20 cellular contexts compared by ENCODE assay signal in genomic region chr12:74770552-74770951, GRCh38.
DNase-seq lines count a peak whose midpoint lies in the region; ATAC-seq and TF ChIP-seq lines count a peak whose summit lies in the region.
"Had no signal": no experiment of that assay in that cellular context is flagged by ENCODE, and none has a peak within 500 bp of the region (broad histone marks: within the 10 kb centered on the region; RNA-seq: fewer than 3 reads in every experiment).

No MANE protein-coding gene starts in this region.

- no peak overlapping the region for H3K9ac ChIP-seq in SK-N-SH
- no peak overlapping the region for H3K9ac ChIP-seq in PC-3 (ENCODE audit: low read length)

- H3K9me3 ChIP-seq in SK-N-SH (no peaks in the 10 kb centered on the region), PC-3 (ENCODE audit: low read length) (no peaks in the 10 kb centered on the region), transverse colon (no peaks in the 10 kb centered on the region), right atrium auricular region (no peaks in the 10 kb centered on the region)
- H3K9me3 ChIP-seq: BE2C, Caco-2 had no signal

- no peak overlapping the region; the same call in 1 of the 2 replicates for H3K4me2 ChIP-seq in SK-N-SH
- no peak overlapping the region for H3K4me2 ChIP-seq in PC-3 (ENCODE audit: low read length)

- H3K27ac ChIP-seq in SK-N-SH (ENCODE audit: low read depth in 2 of 2, low read length in 1 of 2) = no peak overlapping the region; a peak in 1 of 4 replicates
- H3K27ac ChIP-seq in PC-3 (ENCODE audit: low read length) = no peak overlapping the region
- no peak overlapping the region for H3K27ac ChIP-seq in transverse colon
- no peak overlapping the region for H3K27ac ChIP-seq in right atrium auricular region
- H3K27ac ChIP-seq: C4-2B had no signal

- TF ChIP-seq CTCF in SK-N-SH (IDR thresholded peaks at IDR 0.05) = no peak
- TF ChIP-seq CTCF in PC-3 (conservative IDR thresholded peaks at IDR 0.05; ENCODE audit: low read depth, low read length) = no peak
- TF ChIP-seq CTCF in transverse colon (IDR thresholded peaks at IDR 0.05) = no peak
- no peak for TF ChIP-seq CTCF in right atrium auricular region (IDR thresholded peaks at IDR 0.05)

- H3K9me2 ChIP-seq in SK-N-SH (no peaks in the 10 kb centered on the region), PC-3 (replicated peaks; ENCODE audit: low read length) (no peaks in the 10 kb centered on the region)

- H3K36me3 ChIP-seq in SK-N-SH (replicated peaks in 1 of 2; ENCODE audit: control insufficient read depth in 1 of 2, insufficient read depth in 2 of 2, low read length in 1 of 2) (no peaks in the 10 kb centered on the region), PC-3 (ENCODE audit: low read depth, low read length) (no peaks in the 10 kb centered on the region), transverse colon (no peaks in the 10 kb centered on the region), right atrium auricular region (no peaks in the 10 kb centered on the region)
- H3K36me3 ChIP-seq: BE2C had no signal

- intact Hi-C loops in PC-3 (cut with micrococcal nuclease) (no loop called here), transverse colon (cut with DNase I; ENCODE audit: low total_unique reads) (no loop called here)

- H3K4me1 ChIP-seq in SK-N-SH (ENCODE audit: control insufficient read depth in 1 of 2, insufficient read depth in 2 of 2, low read depth in 1 of 2, low read length in 1 of 2) (no peaks in the 10 kb centered on the region), PC-3 (ENCODE audit: insufficient read depth, low read length) (no peaks in the 10 kb centered on the region), transverse colon (no peaks in the 10 kb centered on the region), right atrium auricular region (no peaks in the 10 kb centered on the region)
- H3K4me1 ChIP-seq: BE2C, Caco-2 had no signal

- H2AFZ ChIP-seq in SK-N-SH (ENCODE audit: low read depth) (no peak overlapping the region), PC-3 (ENCODE audit: low read length) (no peak overlapping the region)

- no peak for TF ChIP-seq POLR2A in transverse colon (IDR thresholded peaks at IDR 0.05)

- POLR2A ChIA-PET in SK-N-SH (lab: Yijun Ruan, JAX) (no interaction called here), PC-3 (lab: Charles Lee; ENCODE audit: unreplicated experiment) (no interaction called here)

- H3F3A ChIP-seq in SK-N-SH (replicated peaks; ENCODE audit: insufficient read depth) (no peaks in the 10 kb centered on the region), PC-3 (ENCODE audit: low read length, unreplicated experiment) (no peaks in the 10 kb centered on the region)

- H3K27me3 ChIP-seq in SK-N-SH (ENCODE audit: insufficient read depth) (no peaks in the 10 kb centered on the region), PC-3 (ENCODE audit: low read length) (no peaks in the 10 kb centered on the region), transverse colon (no peaks in the 10 kb centered on the region), right atrium auricular region (no peaks in the 10 kb centered on the region)
- H3K27me3 ChIP-seq: BE2C had no signal

- BruUV-seq in PC-3 (replicated peaks; lab: Mats Ljungman, UMichigan) = no TSS peak

- H3K79me2 ChIP-seq in SK-N-SH (ENCODE audit: insufficient read depth) = no peaks in the 10 kb centered on the region
- H3K79me2 ChIP-seq in PC-3 (ENCODE audit: low read length) = no peaks in the 10 kb centered on the region

- H4K20me1 ChIP-seq in SK-N-SH (ENCODE audit: insufficient read depth) = no peaks in the 10 kb centered on the region
- H4K20me1 ChIP-seq in PC-3 (ENCODE audit: low read length) = no peaks in the 10 kb centered on the region

- ATAC-seq in SK-N-SH treated with all-trans-retinoic acid at 6 μM for 48 hours (peak; percentile 66), PC-3 (peak; percentile 78)
- ATAC-seq: HCT116 had no signal

- DNase-seq in SK-N-SH = no peak
- DNase-seq in DMS53 treated with DMSO at 0.1 percent for 48 hours (lab: John Stamatoyannopoulos, UW; ENCODE audit: unreplicated experiment) = peak; percentile 17
- peak; percentile 24 for DNase-seq in PC-3
- DNase-seq in myocyte (ENCODE audit: low read depth) = peak; percentile 25
- no peak for DNase-seq in NCI-H2196 (lab: John Stamatoyannopoulos, UW; ENCODE audit: unreplicated experiment)
- DNase-seq in transverse colon = no peak
- no peak for DNase-seq in right atrium auricular region (ENCODE audit: low spot score)
- DNase-seq: 8988T; ACHN; BE2C; Caco-2; CD4-positive, alpha-beta T cell; DMS79 treated with DMSO at 0.1 percent for 48 hours; GF-D8; GOT3; H7; HFFc6 had no signal

- no peak for TF ChIP-seq EP300 in SK-N-SH (IDR thresholded peaks at IDR 0.05; ENCODE audit: borderline replicate concordance in 1 of 2, low read depth in 1 of 2, low read length in 1 of 2)
- no peak for TF ChIP-seq EP300 in transverse colon (IDR thresholded peaks at IDR 0.05; ENCODE audit: low read depth)

- TF ChIP-seq RAD21 in SK-N-SH (IDR thresholded peaks at IDR 0.05; ENCODE audit: low read length) = no peak

- CTCF ChIA-PET in SK-N-SH (lab: Yijun Ruan, JAX) = no interaction called here
- CTCF ChIA-PET in PC-3 (lab: Charles Lee) = no interaction called here

- H3K4me3 ChIP-seq in SK-N-SH (ENCODE audit: low read depth in 2 of 2, low read length in 1 of 2) = no peak overlapping the region
- H3K4me3 ChIP-seq in PC-3 (ENCODE audit: low read length) = no peak overlapping the region
- no peak overlapping the region for H3K4me3 ChIP-seq in transverse colon
- no peak overlapping the region for H3K4me3 ChIP-seq in right atrium auricular region

- in situ Hi-C loops in transverse colon (cut with MboI; ENCODE audit: low pct_ligation_motif_present in 1 of 4, low pct_unique_long_range_greater_than_20kb in 1 of 4, low sequenced_read_pairs in 3 of 4) = no loop called here

TF ChIP-seq in SK-N-SH treated with all-trans-retinoic acid at 6 μM for 48 hours, 23 proteins besides CTCF, POLR2A, EP300 and RAD21:
- TF ChIP-seq ISL1 (CRISPR knock-in tag; IDR thresholded peaks at IDR 0.05) (no peak), ARNTL (CRISPR knock-in tag; IDR thresholded peaks at IDR 0.05; ENCODE audit: borderline replicate concordance, low read depth) (no peak), POU6F1 (CRISPR knock-in tag; IDR thresholded peaks at IDR 0.05; ENCODE audit: borderline replicate concordance, low read depth) (no peak), RARB (CRISPR knock-in tag; IDR thresholded peaks at IDR 0.05) (no peak), SNAI2 (CRISPR knock-in tag; IDR thresholded peaks at IDR 0.05) (no peak), CSDC2 (CRISPR knock-in tag; IDR thresholded peaks at IDR 0.05) (no peak), TCF4 (CRISPR knock-in tag; IDR thresholded peaks at IDR 0.05; ENCODE audit: borderline replicate concordance) (no peak), BACH2 (CRISPR knock-in tag; IDR thresholded peaks at IDR 0.05; ENCODE audit: borderline replicate concordance) (no peak)

TF ChIP-seq in SK-N-SH, 30 proteins besides CTCF, POLR2A, EP300 and RAD21:
- TF ChIP-seq ZBTB33 (IDR thresholded peaks at IDR 0.05; ENCODE audit: borderline replicate concordance, low read depth) = no peak
- no peak for TF ChIP-seq RXRA (IDR thresholded peaks at IDR 0.05; ENCODE audit: borderline replicate concordance, low read depth)
- TF ChIP-seq JUND (IDR thresholded peaks at IDR 0.05) = no peak
- no peak for TF ChIP-seq TCF12 (IDR thresholded peaks at IDR 0.05)
- TF ChIP-seq USF2 (IDR thresholded peaks at IDR 0.05; ENCODE audit: borderline replicate concordance, low read depth, low read length) = no peak
- no peak for TF ChIP-seq MEF2A (IDR thresholded peaks at IDR 0.05; ENCODE audit: borderline replicate concordance, low read depth)
- no peak for TF ChIP-seq ELF1 (IDR thresholded peaks at IDR 0.05)
- TF ChIP-seq FOSL2 (IDR thresholded peaks at IDR 0.05; ENCODE audit: borderline replicate concordance, low read depth) = no peak
- no peak for TF ChIP-seq NRF1 (IDR thresholded peaks at IDR 0.05; ENCODE audit: low read depth, low read length)
- TF ChIP-seq TAF1 (IDR thresholded peaks at IDR 0.05; ENCODE audit: borderline replicate concordance, low read depth, low read length) = no peak
- TF ChIP-seq FOXM1 (IDR thresholded peaks at IDR 0.05; ENCODE audit: low read depth) = no peak
- TF ChIP-seq IRF3 (IDR thresholded peaks at IDR 0.05; ENCODE audit: low read depth, low read length) = no peak
- no peak for TF ChIP-seq MXI1 (IDR thresholded peaks at IDR 0.05; ENCODE audit: low read depth, low read length)
- no peak for TF ChIP-seq RCOR1 (IDR thresholded peaks at IDR 0.05; ENCODE audit: low read length)
- no peak for TF ChIP-seq FOXJ3 (CRISPR knock-in tag; IDR thresholded peaks at IDR 0.05)
TF ChIP-seq in SK-N-SH: peak in this region for 0.

Comparison
In these comparisons a context has a peak if more than half of its experiments do, and no peak if none do; other contexts are left out.
1. DNase-seq: peak in DMS53 treated with DMSO at 0.1 percent for 48 hours (single experiment), PC-3 (single experiment) and myocyte (single experiment); none in SK-N-SH (single experiment), NCI-H2196 (single experiment), transverse colon (single experiment) and right atrium auricular region (single experiment).